In the genomic region with DNA sequence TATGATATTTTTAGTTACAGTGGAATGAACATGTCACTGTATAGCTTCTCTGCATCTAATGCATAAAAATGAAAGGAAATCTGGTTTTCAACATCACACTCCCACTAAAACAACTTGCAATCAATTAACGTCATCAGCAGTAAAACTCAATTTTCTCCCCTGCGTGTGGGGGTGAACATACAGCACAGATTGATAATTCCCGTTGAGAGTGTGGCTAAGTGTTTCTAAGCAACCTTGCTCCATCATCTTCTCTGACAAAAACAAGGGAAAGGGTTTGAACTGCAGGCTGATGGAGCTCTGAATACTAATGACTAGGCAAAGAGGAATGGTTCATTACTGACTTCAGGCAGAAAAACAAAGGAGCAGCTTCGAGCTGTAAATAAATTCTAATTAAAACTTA, we compare ENCODE assay signal across 1 cellular context.
TF ChIP-seq lines count a peak whose summit lies in the region.

No MANE protein-coding gene starts in this region.

TF ChIP-seq in HEK293, 187 proteins besides CTCF, POLR2A, EP300 and RAD21 (continued from another document):
- TF ChIP-seq, protein P1, sequence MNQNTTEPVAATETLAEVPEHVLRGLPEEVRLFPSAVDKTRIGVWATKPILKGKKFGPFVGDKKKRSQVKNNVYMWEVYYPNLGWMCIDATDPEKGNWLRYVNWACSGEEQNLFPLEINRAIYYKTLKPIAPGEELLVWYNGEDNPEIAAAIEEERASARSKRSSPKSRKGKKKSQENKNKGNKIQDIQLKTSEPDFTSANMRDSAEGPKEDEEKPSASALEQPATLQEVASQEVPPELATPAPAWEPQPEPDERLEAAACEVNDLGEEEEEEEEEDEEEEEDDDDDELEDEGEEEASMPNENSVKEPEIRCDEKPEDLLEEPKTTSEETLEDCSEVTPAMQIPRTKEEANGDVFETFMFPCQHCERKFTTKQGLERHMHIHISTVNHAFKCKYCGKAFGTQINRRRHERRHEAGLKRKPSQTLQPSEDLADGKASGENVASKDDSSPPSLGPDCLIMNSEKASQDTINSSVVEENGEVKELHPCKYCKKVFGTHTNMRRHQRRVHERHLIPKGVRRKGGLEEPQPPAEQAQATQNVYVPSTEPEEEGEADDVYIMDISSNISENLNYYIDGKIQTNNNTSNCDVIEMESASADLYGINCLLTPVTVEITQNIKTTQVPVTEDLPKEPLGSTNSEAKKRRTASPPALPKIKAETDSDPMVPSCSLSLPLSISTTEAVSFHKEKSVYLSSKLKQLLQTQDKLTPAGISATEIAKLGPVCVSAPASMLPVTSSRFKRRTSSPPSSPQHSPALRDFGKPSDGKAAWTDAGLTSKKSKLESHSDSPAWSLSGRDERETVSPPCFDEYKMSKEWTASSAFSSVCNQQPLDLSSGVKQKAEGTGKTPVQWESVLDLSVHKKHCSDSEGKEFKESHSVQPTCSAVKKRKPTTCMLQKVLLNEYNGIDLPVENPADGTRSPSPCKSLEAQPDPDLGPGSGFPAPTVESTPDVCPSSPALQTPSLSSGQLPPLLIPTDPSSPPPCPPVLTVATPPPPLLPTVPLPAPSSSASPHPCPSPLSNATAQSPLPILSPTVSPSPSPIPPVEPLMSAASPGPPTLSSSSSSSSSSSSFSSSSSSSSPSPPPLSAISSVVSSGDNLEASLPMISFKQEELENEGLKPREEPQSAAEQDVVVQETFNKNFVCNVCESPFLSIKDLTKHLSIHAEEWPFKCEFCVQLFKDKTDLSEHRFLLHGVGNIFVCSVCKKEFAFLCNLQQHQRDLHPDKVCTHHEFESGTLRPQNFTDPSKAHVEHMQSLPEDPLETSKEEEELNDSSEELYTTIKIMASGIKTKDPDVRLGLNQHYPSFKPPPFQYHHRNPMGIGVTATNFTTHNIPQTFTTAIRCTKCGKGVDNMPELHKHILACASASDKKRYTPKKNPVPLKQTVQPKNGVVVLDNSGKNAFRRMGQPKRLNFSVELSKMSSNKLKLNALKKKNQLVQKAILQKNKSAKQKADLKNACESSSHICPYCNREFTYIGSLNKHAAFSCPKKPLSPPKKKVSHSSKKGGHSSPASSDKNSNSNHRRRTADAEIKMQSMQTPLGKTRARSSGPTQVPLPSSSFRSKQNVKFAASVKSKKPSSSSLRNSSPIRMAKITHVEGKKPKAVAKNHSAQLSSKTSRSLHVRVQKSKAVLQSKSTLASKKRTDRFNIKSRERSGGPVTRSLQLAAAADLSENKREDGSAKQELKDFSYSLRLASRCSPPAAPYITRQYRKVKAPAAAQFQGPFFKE (tag by site-specific recombination; IDR thresholded peaks at IDR 0.05; ENCODE audit: borderline replicate concordance) = no peak
